In genomic region chr10:71270821-71271220, GRCh38 we compare ENCODE assay signal across 1 cellular context.
TF ChIP-seq lines count a peak whose summit lies in the region.

No MANE protein-coding gene starts in this region.

TF ChIP-seq in HCT116, 20 proteins besides CTCF, POLR2A, EP300 and RAD21:
- TF ChIP-seq SIN3A (IDR thresholded peaks at IDR 0.05; ENCODE audit: low read depth) (no peak), JUND (IDR thresholded peaks at IDR 0.05) (no peak), CEBPB (IDR thresholded peaks at IDR 0.05; ENCODE audit: low read depth) (no peak), EZH2phosphoT487 (IDR thresholded peaks at IDR 0.05; ENCODE audit: borderline replicate concordance) (no peak), EZH2 (IDR thresholded peaks at IDR 0.05) (no peak)
- TF ChIP-seq, protein P1, sequence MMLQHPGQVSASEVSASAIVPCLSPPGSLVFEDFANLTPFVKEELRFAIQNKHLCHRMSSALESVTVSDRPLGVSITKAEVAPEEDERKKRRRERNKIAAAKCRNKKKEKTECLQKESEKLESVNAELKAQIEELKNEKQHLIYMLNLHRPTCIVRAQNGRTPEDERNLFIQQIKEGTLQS (IDR thresholded peaks at IDR 0.05): no peak
